Comparison of ENCODE assay signal across 17 cellular contexts in genomic region chr10:53719658-53720057, GRCh38.
DNase-seq lines count a peak whose midpoint lies in the region; FAIRE-seq and TF ChIP-seq lines count a peak whose summit lies in the region.
"Had no signal": no experiment of that assay in that cellular context is flagged by ENCODE, and none has a peak within 500 bp of the region (broad histone marks: within the 10 kb centered on the region; RNA-seq: fewer than 3 reads in every experiment).

No MANE protein-coding gene starts in this region.

- no peaks in the 10 kb centered on the region for H3K4me1 ChIP-seq in endothelial cell of umbilical vein (ENCODE audit: control insufficient read depth, extremely low read depth, insufficient read depth, low read length)
- H3K4me1 ChIP-seq: HAP-1 had no signal

- H3K4me3 ChIP-seq in endothelial cell of umbilical vein (replicated peaks in 1 of 3; ENCODE audit: insufficient read depth in 1 of 3, low read depth in 1 of 3, low read length in 3 of 3), result no peak overlapping the region
- H3K4me3 ChIP-seq: HAP-1 had no signal

- POLR2A ChIA-PET in endothelial cell of umbilical vein (lab: Charles Lee), result no interaction called here

- no peaks in the 10 kb centered on the region for H3K9me3 ChIP-seq in endothelial cell of umbilical vein (replicated peaks; ENCODE audit: control insufficient read depth, insufficient read depth, low read length)
- H3K9me3 ChIP-seq: HAP-1 had no signal

- no peaks in the 10 kb centered on the region for H3K27me3 ChIP-seq in endothelial cell of umbilical vein (ENCODE audit: control insufficient read depth in 2 of 2, insufficient read depth in 2 of 2, low read length in 2 of 2)

- no peaks in the 10 kb centered on the region for H3K9me1 ChIP-seq in endothelial cell of umbilical vein (replicated peaks; ENCODE audit: control insufficient read depth, extremely low read depth, insufficient read depth, low read length)

- no peak for TF ChIP-seq CTCF in endothelial cell of umbilical vein (IDR thresholded peaks at IDR 0.05; ENCODE audit: extremely low read depth in 1 of 2, insufficient read depth in 1 of 2, low read depth in 1 of 2, low read length in 2 of 2)

- peak; percentile 66 for FAIRE-seq in endothelial cell of umbilical vein (lab: Jason Lieb, UNC)
- FAIRE-seq: G401.6, GM18507, H54 had no signal

- no peak overlapping the region for H3K9ac ChIP-seq in endothelial cell of umbilical vein (replicated peaks; ENCODE audit: extremely low read depth, insufficient read depth, low read length)

- no peak overlapping the region for H3K4me2 ChIP-seq in endothelial cell of umbilical vein (ENCODE audit: insufficient read depth, low read length)

- H2AFZ ChIP-seq in endothelial cell of umbilical vein (ENCODE audit: low read depth, low read length), result no peak overlapping the region

- CTCF ChIA-PET in endothelial cell of umbilical vein (lab: Charles Lee), result no interaction called here

- TF ChIP-seq POLR2A in endothelial cell of umbilical vein (IDR thresholded peaks at IDR 0.05; ENCODE audit: low read depth, low read length), result no peak

- no peaks in the 10 kb centered on the region for H3K36me3 ChIP-seq in endothelial cell of umbilical vein (ENCODE audit: control insufficient read depth in 2 of 2, extremely low read depth in 1 of 2, insufficient read depth in 2 of 2, low read length in 2 of 2)
- H3K36me3 ChIP-seq: HAP-1 had no signal

- H4K20me1 ChIP-seq in endothelial cell of umbilical vein (replicated peaks; ENCODE audit: control insufficient read depth, extremely low read depth, insufficient read depth, low read length), result no peaks in the 10 kb centered on the region

- dilution Hi-C loops in endothelial cell of umbilical vein (cut with MboI; ENCODE audit: extremely low pct_ligation_motif_present, low sequenced_read_pairs), result no loop called here

- H3K27ac ChIP-seq in endothelial cell of umbilical vein (ENCODE audit: insufficient read depth, low read depth, low read length), result no peak overlapping the region

- DNase-seq in SIG-M5 treated with dmso at 0.1 percent for 504 hours (lab: John Stamatoyannopoulos, UW; ENCODE audit: unreplicated experiment) (peak; percentile 2), SIG-M5 (lab: John Stamatoyannopoulos, UW) (no peak), MV-4-11 (lab: John Stamatoyannopoulos, UW) (peak; percentile 43), endothelial cell of umbilical vein (ENCODE audit: low read depth, low spot score) (no peak)
- no peak for DNase-seq in stimulated activated CD4-positive, alpha-beta T cell treated with anti-CD3 and anti-CD28 coated beads, Interleukin-12 subunit alpha, Interleukin-12 subunit beta, amount 100 ng/mL, for 4 hours
- DNase-seq in stimulated activated naive CD4-positive, alpha-beta T cell treated with Interleukin-2 at 50 U/mL for 16 hours (lab: John Stamatoyannopoulos, UW), result no peak
- DNase-seq: C1 segment of cervical spinal cord; Calu3; CD4-positive, alpha-beta memory T cell; COR-L47; DND-41; GOT3; HFFc6 had no signal

- H3K79me2 ChIP-seq in endothelial cell of umbilical vein (ENCODE audit: control insufficient read depth, insufficient read depth, low read length), result no peaks in the 10 kb centered on the region

- intact Hi-C loops in endothelial cell of umbilical vein (cut with micrococcal nuclease), result no loop called here

- no TSS peak for BruUV-seq in endothelial cell of umbilical vein (replicated peaks; lab: Mats Ljungman, UMichigan)

TF ChIP-seq in endothelial cell of umbilical vein, 7 proteins besides CTCF, POLR2A, EP300 and RAD21:
- TF ChIP-seq POLR2AphosphoS5 (IDR thresholded peaks at IDR 0.05; ENCODE audit: insufficient read depth, low read depth, low read length) (no peak), MYC (IDR thresholded peaks at IDR 0.05; ENCODE audit: low read depth, low read length) (no peak), JUN (IDR thresholded peaks at IDR 0.05; ENCODE audit: borderline replicate concordance, insufficient read depth, insufficient read length, low read depth) (no peak), FOS (IDR thresholded peaks at IDR 0.05; ENCODE audit: borderline replicate concordance, insufficient read depth, low read length) (no peak), EZH2 (IDR thresholded peaks at IDR 0.05; ENCODE audit: borderline replicate concordance, low read depth, low read length, severe bottlenecking) (no peak), MAX (IDR thresholded peaks at IDR 0.05; ENCODE audit: insufficient read depth, insufficient read length) (no peak), GATA2 (IDR thresholded peaks at IDR 0.05; ENCODE audit: insufficient read depth, insufficient read length, low read depth, low read length) (no peak)
TF ChIP-seq in endothelial cell of umbilical vein: peak in this region for 0.

Comparison
In these comparisons a context has a peak if more than half of its experiments do, and no peak if none do; other contexts are left out.
1. DNase-seq: peak in SIG-M5 treated with dmso at 0.1 percent for 504 hours (single experiment) and MV-4-11 (single experiment); none in SIG-M5 (single experiment), endothelial cell of umbilical vein (single experiment), stimulated activated CD4-positive, alpha-beta T cell treated with anti-CD3 and anti-CD28 coated beads, Interleukin-12 subunit alpha, Interleukin-12 subunit beta, amount 100 ng/mL, for 4 hours (single experiment) and stimulated activated naive CD4-positive, alpha-beta T cell treated with Interleukin-2 at 50 U/mL for 16 hours (single experiment).